11 cellular contexts compared by ENCODE assay signal in the genomic region with DNA sequence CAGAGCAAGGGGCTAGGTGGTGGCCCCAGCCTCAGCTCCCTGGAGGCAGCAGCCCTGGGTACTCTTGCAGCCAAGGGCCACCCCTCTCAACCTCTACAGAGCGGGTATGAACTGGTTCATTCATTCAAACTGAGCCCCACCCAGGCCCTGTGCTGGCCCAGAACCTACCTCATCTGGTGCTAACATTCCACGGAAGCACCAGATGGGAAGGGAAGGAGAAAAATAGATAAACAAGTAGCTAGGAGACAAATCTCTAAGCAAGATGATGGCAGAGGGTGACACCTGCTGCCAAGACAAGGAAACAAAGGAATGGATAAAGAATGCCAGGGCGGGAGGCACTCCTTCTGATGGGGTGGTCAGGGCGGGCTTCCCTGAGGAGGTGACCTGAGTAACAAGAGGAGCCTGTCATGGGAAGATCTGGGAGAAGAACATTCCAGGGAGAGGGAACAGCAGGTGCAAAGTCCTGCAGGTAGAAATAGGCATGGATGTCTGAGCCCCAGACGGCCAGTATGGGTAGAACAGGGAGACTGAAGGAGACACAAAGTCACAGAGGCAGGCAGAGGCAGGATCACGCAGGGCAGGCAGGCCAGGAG. TPM values are rescaled to one million over a fixed set of nuclear protein-coding genes. Genes with fewer than 3 reads are reported as not detected.
DNase-seq lines count a peak whose midpoint lies in the region; ATAC-seq and TF ChIP-seq lines count a peak whose summit lies in the region.
"Had no signal": no experiment of that assay in that cellular context is flagged by ENCODE, and none has a peak within 500 bp of the region (broad histone marks: within the 10 kb centered on the region; RNA-seq: fewer than 3 reads in every experiment).

No MANE protein-coding gene starts in this region.

- H3K36me3 ChIP-seq in tibial artery: peaks cover 10 to 59% (median 42%) of the 10 kb centered on the region in 3 donors

- H3K27me3 ChIP-seq in tibial artery: no peaks in the 10 kb centered on the region
- H3K27me3 ChIP-seq: body of pancreas, sigmoid colon had no signal

- H3K4me1 Mint-ChIP-seq in T-helper 17 cell (peaks cover 26% of the 10 kb centered on the region), glutamatergic neuron (ENCODE audit: low read depth, unreplicated experiment) (peaks cover 7% of the 10 kb centered on the region)

- H3K4me1 ChIP-seq in tibial artery: peaks cover 0 to 32% (median 23%) of the 10 kb centered on the region in 4 donors

- H3K27me3 Mint-ChIP-seq in T-helper 17 cell: no peaks in the 10 kb centered on the region
- peaks cover 5% of the 10 kb centered on the region for H3K27me3 Mint-ChIP-seq in glutamatergic neuron (ENCODE audit: unreplicated experiment)

- no peak overlapping the region for H3K27ac ChIP-seq in tibial artery
- H3K27ac ChIP-seq: body of pancreas, sigmoid colon had no signal

- no peak for ATAC-seq in T-helper 17 cell
- ATAC-seq in HG03460 (IDR thresholded peaks at IDR 0.05; ENCODE audit: unreplicated experiment): no peak
- ATAC-seq: body of pancreas had no signal

- TF ChIP-seq CTCF in glutamatergic neuron (IDR thresholded peaks at IDR 0.05; ENCODE audit: partially characterized antibody, unreplicated experiment): no peak
- TF ChIP-seq CTCF in tibial artery (IDR thresholded peaks at IDR 0.05): no peak

- in situ Hi-C loops in G401 (cut with HindIII; ENCODE audit: low sequenced_read_pairs): no loop called here

- H3K4me3 ChIP-seq in tibial artery: no peak overlapping the region
- H3K4me3 ChIP-seq: body of pancreas, sigmoid colon had no signal

- intact Hi-C loops in tibial artery (cut with DNase I; ENCODE audit: low total_unique reads): no loop called here

- H3K27ac Mint-ChIP-seq in T-helper 17 cell (peak overlapping the region; percentile 83), glutamatergic neuron (ENCODE audit: unreplicated experiment) (peak overlapping the region; percentile 68)

- H3K9me3 Mint-ChIP-seq in glutamatergic neuron (ENCODE audit: unreplicated experiment): peaks cover 1% of the 10 kb centered on the region

- H3K9me3 ChIP-seq in T-helper 17 cell (ENCODE audit: control insufficient read depth, low read length, poor library complexity, severe bottlenecking) (no peaks in the 10 kb centered on the region), tibial artery (no peaks in the 10 kb centered on the region)
- H3K9me3 ChIP-seq: body of pancreas, sigmoid colon had no signal

- peak; percentile 72 for DNase-seq in A172 (ENCODE audit: low spot score)
- DNase-seq in G401 (ENCODE audit: low spot score): peak; percentile 85
- no peak for DNase-seq in T-helper 17 cell
- DNase-seq in glutamatergic neuron: no peak
- no peak for DNase-seq in tibial artery
- no peak for DNase-seq in GM19240 (ENCODE audit: insufficient read length, low spot score)
- DNase-seq in NCI-H526 treated with DMSO at 0.1 percent for 48 hours (lab: John Stamatoyannopoulos, UW): no peak
- DNase-seq: NCI-H1092, sigmoid colon had no signal

- peak overlapping the region; percentile 50 for H3K4me3 Mint-ChIP-seq in T-helper 17 cell
- no peak overlapping the region for H3K4me3 Mint-ChIP-seq in glutamatergic neuron (ENCODE audit: unreplicated experiment)

- H3K36me3 Mint-ChIP-seq in T-helper 17 cell (ENCODE audit: low read depth): peaks cover 4% of the 10 kb centered on the region
- H3K36me3 Mint-ChIP-seq in glutamatergic neuron (ENCODE audit: unreplicated experiment): no peaks in the 10 kb centered on the region

RNA-seq across cellular contexts. Expression of a gene that starts 6.1 kb away (rescaled TPM):
- total RNA-seq in A172 (2014; rRNA removed; shearing (Covaris generic)): 32.7 and 38.3 TPM in 2 replicates
- 31.9 and 32.8 TPM in 2 replicates for total RNA-seq in G401 (2014; rRNA removed; shearing (Covaris generic))
- total RNA-seq in T-helper 17 cell (10 to 100 TPM; 18.5 to 22.1 TPM), glutamatergic neuron (ENCODE audit: unreplicated experiment) (15.8 TPM)

RNA-seq across cellular contexts. Expression of a gene that starts 11.3 kb away (rescaled TPM):
- 40.6 and 61.6 TPM in 2 replicates for total RNA-seq in A172 (2014; rRNA removed; shearing (Covaris generic))
- 44.8 and 73.0 TPM in 2 replicates for total RNA-seq in G401 (2014; rRNA removed; shearing (Covaris generic))
- total RNA-seq in T-helper 17 cell (100 to 1,000 TPM in 1 of 2 donors, 10 to 100 TPM in 1; 74.5 to 108 TPM), glutamatergic neuron (ENCODE audit: unreplicated experiment) (26.1 TPM)

RNA-seq across cellular contexts. Expression of a gene that starts 19.9 kb away (rescaled TPM):
- 1.6 and 3.4 TPM in 2 replicates for total RNA-seq in A172 (2014; rRNA removed; shearing (Covaris generic))
- total RNA-seq in G401 (2014; rRNA removed; shearing (Covaris generic)): 0.68 and 23.4 TPM in 2 replicates
- total RNA-seq in T-helper 17 cell (1 to 10 TPM; 2.1 to 2.3 TPM), glutamatergic neuron (ENCODE audit: unreplicated experiment) (11.9 TPM)

RNA-seq across cellular contexts. Expression of a gene that starts 26.9 kb away (rescaled TPM):
- total RNA-seq in A172 (2014; rRNA removed; shearing (Covaris generic)): 49.7 and 50.5 TPM in 2 replicates
- 17.1 and 39.0 TPM in 2 replicates for total RNA-seq in G401 (2014; rRNA removed; shearing (Covaris generic))
- 10 to 100 TPM; 23.3 to 26.2 TPM for total RNA-seq in T-helper 17 cell
- total RNA-seq in glutamatergic neuron (ENCODE audit: unreplicated experiment): 35.3 TPM

RNA-seq across cellular contexts. Expression of a gene that starts 33.2 kb away (rescaled TPM):
- total RNA-seq in A172 (2014; rRNA removed; shearing (Covaris generic)): 151 and 173 TPM in 2 replicates
- 46.4 and 62.6 TPM in 2 replicates for total RNA-seq in G401 (2014; rRNA removed; shearing (Covaris generic))
- 10 to 100 TPM; 35.9 to 66.5 TPM for total RNA-seq in T-helper 17 cell
- total RNA-seq in glutamatergic neuron (ENCODE audit: unreplicated experiment): 121 TPM

Comparison
In these comparisons a context has a peak if more than half of its experiments do, and no peak if none do; other contexts are left out.
1. DNase-seq: peak in A172 (single experiment) and G401 (single experiment); none in T-helper 17 cell (0 of 3), glutamatergic neuron (single experiment), tibial artery (0 of 2), GM19240 (single experiment) and NCI-H526 treated with DMSO at 0.1 percent for 48 hours (single experiment).